In the genomic region with DNA sequence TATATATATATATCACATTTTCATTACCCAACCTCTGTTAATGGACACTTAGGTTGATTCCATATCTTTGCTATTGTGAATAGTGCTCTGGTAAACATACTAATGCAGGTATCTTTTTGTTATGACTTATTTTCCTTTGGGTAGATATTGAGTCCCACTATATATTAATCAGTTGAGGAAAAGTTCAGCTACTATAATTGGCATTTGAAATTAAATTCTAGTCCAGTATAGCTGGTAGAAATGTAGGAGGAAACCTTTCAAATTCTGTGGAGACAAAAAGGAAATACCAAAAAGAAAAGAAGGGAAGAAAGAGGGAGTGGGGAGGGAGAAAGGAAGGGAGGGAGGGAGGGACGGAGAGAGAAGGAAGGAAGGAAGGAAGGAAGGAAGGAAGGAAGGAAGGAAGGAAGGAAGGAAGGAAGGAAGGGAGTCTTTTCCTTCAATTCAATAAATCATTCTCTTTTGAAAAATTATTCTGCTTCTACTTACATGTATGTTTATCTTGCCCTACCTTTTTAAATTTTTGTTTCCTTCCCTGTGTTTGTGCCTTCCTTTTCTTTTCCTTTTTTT, we compare ENCODE assay signal across 24 cellular contexts.
"Had no signal": no experiment of that assay in that cellular context is flagged by ENCODE, and none has a peak within 500 bp of the region (broad histone marks: within the 10 kb centered on the region; RNA-seq: fewer than 3 reads in every experiment).

No MANE protein-coding gene starts in this region.

- H3K27me3 ChIP-seq: esophagus squamous epithelium, gastrocnemius medialis, heart right ventricle, left lung had no signal

- H3K36me3 ChIP-seq: esophagus squamous epithelium, gastrocnemius medialis, left lung, lower lobe of right lung had no signal

- DNase-seq: dermis blood vessel endothelial cell; dorsolateral prefrontal cortex; effector CD4-positive, alpha-beta T cell; effector memory CD4-positive, alpha-beta T cell; esophagus squamous epithelium; foreskin fibroblast; foreskin melanocyte; gastrocnemius medialis; glutamatergic neuron; head of caudate nucleus; heart right ventricle; hippocampal formation; left cardiac atrium; left lung; left ventricle myocardium superior; lower lobe of right lung; mesenchymal stem cell; mucosa of descending colon; naive B cell had no signal

- H3K4me3 ChIP-seq: coronary artery, dorsolateral prefrontal cortex, esophagus squamous epithelium, gastrocnemius medialis, heart right ventricle, left lung, lower lobe of right lung, mucosa of descending colon had no signal

- ATAC-seq: gastrocnemius medialis, heart right ventricle, left cardiac atrium, left lung, left ventricle myocardium superior, lower lobe of right lung, mucosa of descending colon had no signal

- H3K27ac ChIP-seq: coronary artery, dorsolateral prefrontal cortex, esophagus squamous epithelium, gastrocnemius medialis, heart right ventricle, left lung, lower lobe of right lung had no signal

- H3K9me3 ChIP-seq: esophagus squamous epithelium, gastrocnemius medialis, heart right ventricle, left lung, lower lobe of right lung, mucosa of descending colon had no signal

- FAIRE-seq: colon, endothelial cell of umbilical vein, islet of Langerhans, keratinocyte had no signal
